ENCODE assay signal across 11 cellular contexts in genomic region chr7:51647931-51648351, GRCh38.
DNase-seq lines count a peak whose midpoint lies in the region; ATAC-seq, FAIRE-seq and TF ChIP-seq lines count a peak whose summit lies in the region.
"Had no signal": no experiment of that assay in that cellular context is flagged by ENCODE, and none has a peak within 500 bp of the region (broad histone marks: within the 10 kb centered on the region; RNA-seq: fewer than 3 reads in every experiment).

No MANE protein-coding gene starts in this region.

- POLR2A ChIA-PET in CD8-positive, alpha-beta T cell (lab: Charles Lee): no interaction called here

- FAIRE-seq in small intestine (lab: Jason Lieb, UNC): no peak

- intact Hi-C loops in left ventricle myocardium superior (cut with micrococcal nuclease): no loop called here
- intact Hi-C loops in activated T-helper 2 cell treated with anti-CD3 and anti-CD28 coated beads, Interferon-gamma antibody, Interleukin-2, Interleukin-4, amounts not matched to agents 10 μg/mL and 5 μg/mL and 100 μg/mL, durations not matched to agents 14 hours and 24 hours and 36 hours (cut with micrococcal nuclease): no loop called here
- intact Hi-C loops in CD8-positive, alpha-beta T cell (cut with DNase I, micrococcal nuclease): no loop called here

- H3K9me3 ChIP-seq in SJCRH30 (replicated peaks) (no peaks in the 10 kb centered on the region), small intestine (ENCODE audit: control insufficient read depth, low read depth) (no peaks in the 10 kb centered on the region)
- no peaks in the 10 kb centered on the region for H3K9me3 ChIP-seq in CD8-positive, alpha-beta T cell (ENCODE audit: low read length)

- TF ChIP-seq CTCF in LNCaP clone FGC (IDR thresholded peaks at IDR 0.05; ENCODE audit: control insufficient read depth, extremely low read depth, insufficient read depth): no peak
- TF ChIP-seq CTCF in CD8-positive, alpha-beta T cell (IDR thresholded peaks at IDR 0.05): no peak

- H3K27me3 ChIP-seq in SJCRH30 (peaks cover 15% of the 10 kb centered on the region; the same call in 1 of the 2 replicates), small intestine (ENCODE audit: control insufficient read depth in 2 of 2, insufficient read depth in 2 of 2, low read length in 2 of 2) (no peaks in the 10 kb centered on the region)
- no peaks in the 10 kb centered on the region for H3K27me3 ChIP-seq in CD8-positive, alpha-beta T cell (ENCODE audit: insufficient read depth, low read length)

- no peak overlapping the region for H3K27ac Mint-ChIP-seq in activated T-helper 2 cell treated with anti-CD3 and anti-CD28 coated beads, Interferon-gamma antibody, Interleukin-2, Interleukin-4, amounts not matched to agents 10 μg/mL and 5 μg/mL and 100 μg/mL, durations not matched to agents 14 hours and 24 hours and 36 hours
- no peak overlapping the region for H3K27ac Mint-ChIP-seq in CD8-positive, alpha-beta T cell
- H3K27ac Mint-ChIP-seq in activated naive CD8-positive, alpha-beta T cell treated with anti-CD3 and anti-CD28 coated beads, Interleukin-2, amount 50 U/mL, for 24 hours: no peak overlapping the region

- H3K4me3 Mint-ChIP-seq in activated T-helper 2 cell treated with anti-CD3 and anti-CD28 coated beads, Interferon-gamma antibody, Interleukin-2, Interleukin-4, amounts not matched to agents 10 μg/mL and 5 μg/mL and 100 μg/mL, durations not matched to agents 14 hours and 24 hours and 36 hours (ENCODE audit: low read depth): no peak overlapping the region
- H3K4me3 Mint-ChIP-seq in CD8-positive, alpha-beta T cell: no peak overlapping the region
- no peak overlapping the region for H3K4me3 Mint-ChIP-seq in activated naive CD8-positive, alpha-beta T cell treated with anti-CD3 and anti-CD28 coated beads, Interleukin-2, amount 50 U/mL, for 24 hours
- H3K4me3 Mint-ChIP-seq: central memory CD8-positive, alpha-beta T cell had no signal

- DNase-seq in LNCaP clone FGC (ENCODE audit: low read depth): peak; percentile 54
- peak; percentile 70 to 75 for DNase-seq in SJCRH30
- DNase-seq in left ventricle myocardium superior: no peak
- peak; percentile 78 for DNase-seq in small intestine
- no peak for DNase-seq in activated T-helper 2 cell treated with anti-CD3 and anti-CD28 coated beads, Interferon-gamma antibody, Interleukin-2, Interleukin-4, amounts not matched to agents 10 μg/mL and 5 μg/mL and 100 μg/mL, durations not matched to agents 14 hours and 24 hours and 36 hours (ENCODE audit: low spot score)
- no peak for DNase-seq in CD8-positive, alpha-beta T cell
- DNase-seq in activated naive CD8-positive, alpha-beta T cell treated with anti-CD3 and anti-CD28 coated beads, Interleukin-2, amount 50 U/mL, for 24 hours: no peak
- DNase-seq: SIG-M5; stimulated activated naive CD4-positive, alpha-beta T cell treated with Interleukin-2 at 50 U/mL for 16 hours had no signal

- no peaks in the 10 kb centered on the region for H3K27me3 Mint-ChIP-seq in activated T-helper 2 cell treated with anti-CD3 and anti-CD28 coated beads, Interferon-gamma antibody, Interleukin-2, Interleukin-4, amounts not matched to agents 10 μg/mL and 5 μg/mL and 100 μg/mL, durations not matched to agents 14 hours and 24 hours and 36 hours (ENCODE audit: low read depth)
- no peaks in the 10 kb centered on the region for H3K27me3 Mint-ChIP-seq in CD8-positive, alpha-beta T cell (ENCODE audit: low read depth)
- no peaks in the 10 kb centered on the region for H3K27me3 Mint-ChIP-seq in activated naive CD8-positive, alpha-beta T cell treated with anti-CD3 and anti-CD28 coated beads, Interleukin-2, amount 50 U/mL, for 24 hours
- H3K27me3 Mint-ChIP-seq: central memory CD8-positive, alpha-beta T cell had no signal

- CTCF ChIA-PET in CD8-positive, alpha-beta T cell (lab: Charles Lee): no interaction called here

- no peak overlapping the region for H3K4me3 ChIP-seq in LNCaP clone FGC (ENCODE audit: low read depth, low read length)
- H3K4me3 ChIP-seq in SJCRH30: no peak overlapping the region
- H3K4me3 ChIP-seq in small intestine (ENCODE audit: low read depth in 1 of 2, low read length in 2 of 2): no peak overlapping the region
- no peak overlapping the region for H3K4me3 ChIP-seq in CD8-positive, alpha-beta T cell (ENCODE audit: low read depth, low read length)

- ATAC-seq in left ventricle myocardium superior (peak; percentile 38), HG03139 (IDR thresholded peaks at IDR 0.05; ENCODE audit: unreplicated experiment) (no peak)
- ATAC-seq in CD8-positive, alpha-beta T cell: no peak
- ATAC-seq in activated naive CD8-positive, alpha-beta T cell treated with anti-CD3 and anti-CD28 coated beads, Interleukin-2, amount 50 U/mL, for 24 hours: no peak

- H3K4me1 ChIP-seq in SJCRH30 (no peaks in the 10 kb centered on the region), small intestine (ENCODE audit: control insufficient read depth in 2 of 2, insufficient read depth in 1 of 2, low read depth in 1 of 2, low read length in 1 of 2) (peaks cover 0 to 5% of the 10 kb centered on the region in 2 donors)
- H3K4me1 ChIP-seq in CD8-positive, alpha-beta T cell (ENCODE audit: insufficient read depth, low read length): no peaks in the 10 kb centered on the region

- H3K4me1 Mint-ChIP-seq in activated T-helper 2 cell treated with anti-CD3 and anti-CD28 coated beads, Interferon-gamma antibody, Interleukin-2, Interleukin-4, amounts not matched to agents 10 μg/mL and 5 μg/mL and 100 μg/mL, durations not matched to agents 14 hours and 24 hours and 36 hours (ENCODE audit: low read depth): no peaks in the 10 kb centered on the region
- H3K4me1 Mint-ChIP-seq in CD8-positive, alpha-beta T cell (ENCODE audit: low read depth): no peaks in the 10 kb centered on the region
- no peaks in the 10 kb centered on the region for H3K4me1 Mint-ChIP-seq in activated naive CD8-positive, alpha-beta T cell treated with anti-CD3 and anti-CD28 coated beads, Interleukin-2, amount 50 U/mL, for 24 hours
- H3K4me1 Mint-ChIP-seq: central memory CD8-positive, alpha-beta T cell had no signal

- peaks cover 24% of the 10 kb centered on the region for H3K9me3 Mint-ChIP-seq in activated T-helper 2 cell treated with anti-CD3 and anti-CD28 coated beads, Interferon-gamma antibody, Interleukin-2, Interleukin-4, amounts not matched to agents 10 μg/mL and 5 μg/mL and 100 μg/mL, durations not matched to agents 14 hours and 24 hours and 36 hours
- no peaks in the 10 kb centered on the region for H3K9me3 Mint-ChIP-seq in CD8-positive, alpha-beta T cell
- peaks cover 4% of the 10 kb centered on the region for H3K9me3 Mint-ChIP-seq in activated naive CD8-positive, alpha-beta T cell treated with anti-CD3 and anti-CD28 coated beads, Interleukin-2, amount 50 U/mL, for 24 hours

- no peaks in the 10 kb centered on the region for H3K36me3 ChIP-seq in SJCRH30
- H3K36me3 ChIP-seq in small intestine (ENCODE audit: control insufficient read depth in 2 of 2, insufficient read depth in 2 of 2, low read length in 2 of 2): no peaks in the 10 kb centered on the region
- H3K36me3 ChIP-seq in CD8-positive, alpha-beta T cell (ENCODE audit: insufficient read depth, low read length): no peaks in the 10 kb centered on the region

- WGBS in small intestine, 3 donors: 10 to 27% (median 19%) methylated on average over 14 of the region's 14 CpGs

- H3K27ac ChIP-seq in SJCRH30: no peak overlapping the region
- no peak overlapping the region for H3K27ac ChIP-seq in small intestine (ENCODE audit: low read depth in 1 of 2, low read length in 1 of 2)
- no peak overlapping the region for H3K27ac ChIP-seq in CD8-positive, alpha-beta T cell (ENCODE audit: low read depth, low read length)

- H3K36me3 Mint-ChIP-seq in activated T-helper 2 cell treated with anti-CD3 and anti-CD28 coated beads, Interferon-gamma antibody, Interleukin-2, Interleukin-4, amounts not matched to agents 10 μg/mL and 5 μg/mL and 100 μg/mL, durations not matched to agents 14 hours and 24 hours and 36 hours (ENCODE audit: low read depth): no peaks in the 10 kb centered on the region
- no peaks in the 10 kb centered on the region for H3K36me3 Mint-ChIP-seq in CD8-positive, alpha-beta T cell
- no peaks in the 10 kb centered on the region for H3K36me3 Mint-ChIP-seq in activated naive CD8-positive, alpha-beta T cell treated with anti-CD3 and anti-CD28 coated beads, Interleukin-2, amount 50 U/mL, for 24 hours (ENCODE audit: low read depth)

Comparison
In these comparisons a context has a peak if more than half of its experiments do, and no peak if none do; other contexts are left out.
1. DNase-seq: peak in LNCaP clone FGC (single experiment), SJCRH30 (2 of 2) and small intestine (single experiment); none in left ventricle myocardium superior (single experiment), activated T-helper 2 cell treated with anti-CD3 and anti-CD28 coated beads, Interferon-gamma antibody, Interleukin-2, Interleukin-4, amounts not matched to agents 10 μg/mL and 5 μg/mL and 100 μg/mL, durations not matched to agents 14 hours and 24 hours and 36 hours (single experiment), CD8-positive, alpha-beta T cell (0 of 7) and activated naive CD8-positive, alpha-beta T cell treated with anti-CD3 and anti-CD28 coated beads, Interleukin-2, amount 50 U/mL, for 24 hours (single experiment).